ENCODE assay signal across 1 cellular context in the genomic region with DNA sequence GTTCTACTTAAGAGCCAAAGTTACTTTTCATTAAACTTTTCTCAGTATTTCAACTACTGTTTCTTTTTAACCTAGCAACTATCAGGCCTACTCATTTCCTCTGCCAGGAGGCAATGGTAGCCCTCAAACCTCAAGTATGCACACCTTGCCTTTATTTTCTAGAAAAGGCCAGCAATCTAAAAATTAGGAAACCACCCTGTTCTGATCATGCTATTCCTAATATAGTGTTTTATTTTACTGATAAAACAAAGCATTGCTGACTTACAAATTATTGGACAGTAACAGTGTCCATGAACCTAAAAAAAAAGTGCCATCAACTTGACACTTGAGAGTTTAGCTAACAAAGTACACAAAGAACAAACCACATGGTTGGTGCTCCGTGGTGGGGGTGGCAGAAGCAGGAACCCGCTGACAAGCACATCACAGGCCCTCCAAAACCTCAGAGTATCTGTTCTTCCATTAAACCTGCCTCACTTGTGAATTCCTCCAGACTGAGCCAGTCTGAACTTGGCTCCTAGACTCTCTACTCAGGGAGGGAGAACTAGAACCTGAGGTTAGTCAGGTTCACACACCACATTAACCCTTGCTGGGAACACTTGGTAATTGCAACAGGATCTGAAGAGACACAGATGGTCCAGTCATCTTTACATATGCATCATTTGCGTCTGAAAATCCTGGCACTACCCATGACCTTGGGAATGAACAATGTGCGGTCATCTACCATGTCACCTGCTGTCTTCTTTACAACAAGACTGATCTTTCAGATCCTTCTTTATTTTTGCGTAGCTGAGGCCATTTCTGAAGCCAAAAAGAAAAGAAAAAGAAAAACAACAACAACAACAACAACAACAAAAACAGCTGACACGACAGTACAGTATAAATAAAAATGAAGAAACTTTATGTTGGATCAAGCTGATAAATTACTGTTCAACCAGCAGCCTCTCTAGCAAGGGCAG.
TF ChIP-seq lines count a peak whose summit lies in the region.

No MANE protein-coding gene starts in this region.

TF ChIP-seq in GM12878, 131 proteins besides CTCF, POLR2A, EP300 and RAD21 (continued from another document and continues in another):
- TF ChIP-seq BCL11A (IDR thresholded peaks at IDR 0.05; ENCODE audit: low read depth, low read length) (no peak), NR2C1 (IDR thresholded peaks at IDR 0.05) (no peak), SRF (IDR thresholded peaks at IDR 0.05; ENCODE audit: low read depth in 2 of 2, low read length in 2 of 2) (no peak), SUZ12 (IDR thresholded peaks at IDR 0.05; ENCODE audit: unreplicated experiment) (no peak), TAF1 (IDR thresholded peaks at IDR 0.05; ENCODE audit: borderline replicate concordance, low read depth, low read length) (no peak), TCF3 (IDR thresholded peaks at IDR 0.05; ENCODE audit: borderline replicate concordance, insufficient read depth, low read depth, low read length) (no peak), SREBF1 (IDR thresholded peaks at IDR 0.05; ENCODE audit: low read length) (no peak), ATF7 (IDR thresholded peaks at IDR 0.05; ENCODE audit: low read depth) (0 out of 2 replicates have a peak, but pooled peaks have one; percentile 9), RAD51 (IDR thresholded peaks at IDR 0.05) (no peak), SMAD1 (IDR thresholded peaks at IDR 0.05; ENCODE audit: low read depth, partially characterized antibody) (no peak), PAX5 (IDR thresholded peaks at IDR 0.05; ENCODE audit: borderline replicate concordance, low read depth, low read length) (no peak), ZNF207 (IDR thresholded peaks at IDR 0.05; ENCODE audit: borderline replicate concordance) (no peak), BACH1 (IDR thresholded peaks at IDR 0.05; ENCODE audit: borderline replicate concordance) (0 out of 2 replicates have a peak, but pooled peaks have one; percentile 14), IKZF1 (conservative IDR thresholded peaks at IDR 0.05) (peak; percentile 6), PAX8 (IDR thresholded peaks at IDR 0.05) (0 out of 2 replicates have a peak, but pooled peaks have one; percentile 32), FOXM1 (IDR thresholded peaks at IDR 0.05; ENCODE audit: low read depth, low read length) (no peak), CBX3 (IDR thresholded peaks at IDR 0.05; ENCODE audit: borderline replicate concordance, low read depth) (no peak), KLF5 (IDR thresholded peaks at IDR 0.05; ENCODE audit: partially characterized antibody) (no peak), EZH2 (IDR thresholded peaks at IDR 0.05; ENCODE audit: borderline replicate concordance, control insufficient read depth, low read depth, low read length) (no peak), ETV6 (conservative IDR thresholded peaks at IDR 0.05 in 1 of 2, IDR thresholded peaks at IDR 0.05 in 1 of 2; ENCODE audit: borderline replicate concordance in 1 of 2, low read depth in 1 of 2) (0 out of 4 replicates have a peak, but pooled peaks of 1 of the 2 experiments have one; percentile 24), NRF1 (conservative IDR thresholded peaks at IDR 0.05; ENCODE audit: low read depth, low read length) (no peak), RB1 (IDR thresholded peaks at IDR 0.05; ENCODE audit: borderline replicate concordance) (no peak), CBX5 (IDR thresholded peaks at IDR 0.05; ENCODE audit: low read depth) (no peak; the same call in 1 of the 2 replicates), MEF2B (IDR thresholded peaks at IDR 0.05; ENCODE audit: partially characterized antibody, poor library complexity, severe bottlenecking) (no peak), CHD1 (IDR thresholded peaks at IDR 0.05; ENCODE audit: low read depth, low read length) (no peak), HCFC1 (IDR thresholded peaks at IDR 0.05; ENCODE audit: low read length) (no peak), BHLHE40 (IDR thresholded peaks at IDR 0.05; ENCODE audit: borderline replicate concordance in 1 of 2, low read depth in 2 of 2, low read length in 1 of 2) (peak in 1 of 2 experiments; percentile 21; a peak in 1 of 4 replicates)
- TF ChIP-seq, protein P1, sequence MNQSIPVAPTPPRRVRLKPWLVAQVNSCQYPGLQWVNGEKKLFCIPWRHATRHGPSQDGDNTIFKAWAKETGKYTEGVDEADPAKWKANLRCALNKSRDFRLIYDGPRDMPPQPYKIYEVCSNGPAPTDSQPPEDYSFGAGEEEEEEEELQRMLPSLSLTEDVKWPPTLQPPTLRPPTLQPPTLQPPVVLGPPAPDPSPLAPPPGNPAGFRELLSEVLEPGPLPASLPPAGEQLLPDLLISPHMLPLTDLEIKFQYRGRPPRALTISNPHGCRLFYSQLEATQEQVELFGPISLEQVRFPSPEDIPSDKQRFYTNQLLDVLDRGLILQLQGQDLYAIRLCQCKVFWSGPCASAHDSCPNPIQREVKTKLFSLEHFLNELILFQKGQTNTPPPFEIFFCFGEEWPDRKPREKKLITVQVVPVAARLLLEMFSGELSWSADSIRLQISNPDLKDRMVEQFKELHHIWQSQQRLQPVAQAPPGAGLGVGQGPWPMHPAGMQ (IDR thresholded peaks at IDR 0.05; ENCODE audit: borderline replicate concordance) = no peak
- TF ChIP-seq, protein P2, sequence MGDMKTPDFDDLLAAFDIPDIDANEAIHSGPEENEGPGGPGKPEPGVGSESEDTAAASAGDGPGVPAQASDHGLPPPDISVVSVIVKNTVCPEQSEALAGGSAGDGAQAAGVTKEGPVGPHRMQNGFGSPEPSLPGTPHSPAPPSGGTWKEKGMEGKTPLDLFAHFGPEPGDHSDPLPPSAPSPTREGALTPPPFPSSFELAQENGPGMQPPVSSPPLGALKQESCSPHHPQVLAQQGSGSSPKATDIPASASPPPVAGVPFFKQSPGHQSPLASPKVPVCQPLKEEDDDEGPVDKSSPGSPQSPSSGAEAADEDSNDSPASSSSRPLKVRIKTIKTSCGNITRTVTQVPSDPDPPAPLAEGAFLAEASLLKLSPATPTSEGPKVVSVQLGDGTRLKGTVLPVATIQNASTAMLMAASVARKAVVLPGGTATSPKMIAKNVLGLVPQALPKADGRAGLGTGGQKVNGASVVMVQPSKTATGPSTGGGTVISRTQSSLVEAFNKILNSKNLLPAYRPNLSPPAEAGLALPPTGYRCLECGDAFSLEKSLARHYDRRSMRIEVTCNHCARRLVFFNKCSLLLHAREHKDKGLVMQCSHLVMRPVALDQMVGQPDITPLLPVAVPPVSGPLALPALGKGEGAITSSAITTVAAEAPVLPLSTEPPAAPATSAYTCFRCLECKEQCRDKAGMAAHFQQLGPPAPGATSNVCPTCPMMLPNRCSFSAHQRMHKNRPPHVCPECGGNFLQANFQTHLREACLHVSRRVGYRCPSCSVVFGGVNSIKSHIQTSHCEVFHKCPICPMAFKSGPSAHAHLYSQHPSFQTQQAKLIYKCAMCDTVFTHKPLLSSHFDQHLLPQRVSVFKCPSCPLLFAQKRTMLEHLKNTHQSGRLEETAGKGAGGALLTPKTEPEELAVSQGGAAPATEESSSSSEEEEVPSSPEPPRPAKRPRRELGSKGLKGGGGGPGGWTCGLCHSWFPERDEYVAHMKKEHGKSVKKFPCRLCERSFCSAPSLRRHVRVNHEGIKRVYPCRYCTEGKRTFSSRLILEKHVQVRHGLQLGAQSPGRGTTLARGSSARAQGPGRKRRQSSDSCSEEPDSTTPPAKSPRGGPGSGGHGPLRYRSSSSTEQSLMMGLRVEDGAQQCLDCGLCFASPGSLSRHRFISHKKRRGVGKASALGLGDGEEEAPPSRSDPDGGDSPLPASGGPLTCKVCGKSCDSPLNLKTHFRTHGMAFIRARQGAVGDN (IDR thresholded peaks at IDR 0.05) = peak; percentile 57; the same call in 1 of the 2 replicates
- TF ChIP-seq, protein P3, sequence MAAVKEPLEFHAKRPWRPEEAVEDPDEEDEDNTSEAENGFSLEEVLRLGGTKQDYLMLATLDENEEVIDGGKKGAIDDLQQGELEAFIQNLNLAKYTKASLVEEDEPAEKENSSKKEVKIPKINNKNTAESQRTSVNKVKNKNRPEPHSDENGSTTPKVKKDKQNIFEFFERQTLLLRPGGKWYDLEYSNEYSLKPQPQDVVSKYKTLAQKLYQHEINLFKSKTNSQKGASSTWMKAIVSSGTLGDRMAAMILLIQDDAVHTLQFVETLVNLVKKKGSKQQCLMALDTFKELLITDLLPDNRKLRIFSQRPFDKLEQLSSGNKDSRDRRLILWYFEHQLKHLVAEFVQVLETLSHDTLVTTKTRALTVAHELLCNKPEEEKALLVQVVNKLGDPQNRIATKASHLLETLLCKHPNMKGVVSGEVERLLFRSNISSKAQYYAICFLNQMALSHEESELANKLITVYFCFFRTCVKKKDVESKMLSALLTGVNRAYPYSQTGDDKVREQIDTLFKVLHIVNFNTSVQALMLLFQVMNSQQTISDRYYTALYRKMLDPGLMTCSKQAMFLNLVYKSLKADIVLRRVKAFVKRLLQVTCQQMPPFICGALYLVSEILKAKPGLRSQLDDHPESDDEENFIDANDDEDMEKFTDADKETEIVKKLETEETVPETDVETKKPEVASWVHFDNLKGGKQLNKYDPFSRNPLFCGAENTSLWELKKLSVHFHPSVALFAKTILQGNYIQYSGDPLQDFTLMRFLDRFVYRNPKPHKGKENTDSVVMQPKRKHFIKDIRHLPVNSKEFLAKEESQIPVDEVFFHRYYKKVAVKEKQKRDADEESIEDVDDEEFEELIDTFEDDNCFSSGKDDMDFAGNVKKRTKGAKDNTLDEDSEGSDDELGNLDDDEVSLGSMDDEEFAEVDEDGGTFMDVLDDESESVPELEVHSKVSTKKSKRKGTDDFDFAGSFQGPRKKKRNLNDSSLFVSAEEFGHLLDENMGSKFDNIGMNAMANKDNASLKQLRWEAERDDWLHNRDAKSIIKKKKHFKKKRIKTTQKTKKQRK (IDR thresholded peaks at IDR 0.05; ENCODE audit: low read depth, low read length) = no peak
- TF ChIP-seq, protein P4, sequence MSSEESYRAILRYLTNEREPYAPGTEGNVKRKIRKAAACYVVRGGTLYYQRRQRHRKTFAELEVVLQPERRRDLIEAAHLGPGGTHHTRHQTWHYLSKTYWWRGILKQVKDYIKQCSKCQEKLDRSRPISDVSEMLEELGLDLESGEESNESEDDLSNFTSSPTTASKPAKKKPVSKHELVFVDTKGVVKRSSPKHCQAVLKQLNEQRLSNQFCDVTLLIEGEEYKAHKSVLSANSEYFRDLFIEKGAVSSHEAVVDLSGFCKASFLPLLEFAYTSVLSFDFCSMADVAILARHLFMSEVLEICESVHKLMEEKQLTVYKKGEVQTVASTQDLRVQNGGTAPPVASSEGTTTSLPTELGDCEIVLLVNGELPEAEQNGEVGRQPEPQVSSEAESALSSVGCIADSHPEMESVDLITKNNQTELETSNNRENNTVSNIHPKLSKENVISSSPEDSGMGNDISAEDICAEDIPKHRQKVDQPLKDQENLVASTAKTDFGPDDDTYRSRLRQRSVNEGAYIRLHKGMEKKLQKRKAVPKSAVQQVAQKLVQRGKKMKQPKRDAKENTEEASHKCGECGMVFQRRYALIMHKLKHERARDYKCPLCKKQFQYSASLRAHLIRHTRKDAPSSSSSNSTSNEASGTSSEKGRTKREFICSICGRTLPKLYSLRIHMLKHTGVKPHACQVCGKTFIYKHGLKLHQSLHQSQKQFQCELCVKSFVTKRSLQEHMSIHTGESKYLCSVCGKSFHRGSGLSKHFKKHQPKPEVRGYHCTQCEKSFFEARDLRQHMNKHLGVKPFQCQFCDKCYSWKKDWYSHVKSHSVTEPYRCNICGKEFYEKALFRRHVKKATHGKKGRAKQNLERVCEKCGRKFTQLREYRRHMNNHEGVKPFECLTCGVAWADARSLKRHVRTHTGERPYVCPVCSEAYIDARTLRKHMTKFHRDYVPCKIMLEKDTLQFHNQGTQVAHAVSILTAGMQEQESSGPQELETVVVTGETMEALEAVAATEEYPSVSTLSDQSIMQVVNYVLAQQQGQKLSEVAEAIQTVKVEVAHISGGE (CRISPR knock-in tag; IDR thresholded peaks at IDR 0.05) = no peak
- TF ChIP-seq, protein P5, sequence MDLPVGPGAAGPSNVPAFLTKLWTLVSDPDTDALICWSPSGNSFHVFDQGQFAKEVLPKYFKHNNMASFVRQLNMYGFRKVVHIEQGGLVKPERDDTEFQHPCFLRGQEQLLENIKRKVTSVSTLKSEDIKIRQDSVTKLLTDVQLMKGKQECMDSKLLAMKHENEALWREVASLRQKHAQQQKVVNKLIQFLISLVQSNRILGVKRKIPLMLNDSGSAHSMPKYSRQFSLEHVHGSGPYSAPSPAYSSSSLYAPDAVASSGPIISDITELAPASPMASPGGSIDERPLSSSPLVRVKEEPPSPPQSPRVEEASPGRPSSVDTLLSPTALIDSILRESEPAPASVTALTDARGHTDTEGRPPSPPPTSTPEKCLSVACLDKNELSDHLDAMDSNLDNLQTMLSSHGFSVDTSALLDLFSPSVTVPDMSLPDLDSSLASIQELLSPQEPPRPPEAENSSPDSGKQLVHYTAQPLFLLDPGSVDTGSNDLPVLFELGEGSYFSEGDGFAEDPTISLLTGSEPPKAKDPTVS (IDR thresholded peaks at IDR 0.05; ENCODE audit: low read depth, low read length) = no peak
- TF ChIP-seq, protein P6, sequence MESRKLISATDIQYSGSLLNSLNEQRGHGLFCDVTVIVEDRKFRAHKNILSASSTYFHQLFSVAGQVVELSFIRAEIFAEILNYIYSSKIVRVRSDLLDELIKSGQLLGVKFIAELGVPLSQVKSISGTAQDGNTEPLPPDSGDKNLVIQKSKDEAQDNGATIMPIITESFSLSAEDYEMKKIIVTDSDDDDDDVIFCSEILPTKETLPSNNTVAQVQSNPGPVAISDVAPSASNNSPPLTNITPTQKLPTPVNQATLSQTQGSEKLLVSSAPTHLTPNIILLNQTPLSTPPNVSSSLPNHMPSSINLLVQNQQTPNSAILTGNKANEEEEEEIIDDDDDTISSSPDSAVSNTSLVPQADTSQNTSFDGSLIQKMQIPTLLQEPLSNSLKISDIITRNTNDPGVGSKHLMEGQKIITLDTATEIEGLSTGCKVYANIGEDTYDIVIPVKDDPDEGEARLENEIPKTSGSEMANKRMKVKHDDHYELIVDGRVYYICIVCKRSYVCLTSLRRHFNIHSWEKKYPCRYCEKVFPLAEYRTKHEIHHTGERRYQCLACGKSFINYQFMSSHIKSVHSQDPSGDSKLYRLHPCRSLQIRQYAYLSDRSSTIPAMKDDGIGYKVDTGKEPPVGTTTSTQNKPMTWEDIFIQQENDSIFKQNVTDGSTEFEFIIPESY (IDR thresholded peaks at IDR 0.05) = no peak
- TF ChIP-seq, protein P7, sequence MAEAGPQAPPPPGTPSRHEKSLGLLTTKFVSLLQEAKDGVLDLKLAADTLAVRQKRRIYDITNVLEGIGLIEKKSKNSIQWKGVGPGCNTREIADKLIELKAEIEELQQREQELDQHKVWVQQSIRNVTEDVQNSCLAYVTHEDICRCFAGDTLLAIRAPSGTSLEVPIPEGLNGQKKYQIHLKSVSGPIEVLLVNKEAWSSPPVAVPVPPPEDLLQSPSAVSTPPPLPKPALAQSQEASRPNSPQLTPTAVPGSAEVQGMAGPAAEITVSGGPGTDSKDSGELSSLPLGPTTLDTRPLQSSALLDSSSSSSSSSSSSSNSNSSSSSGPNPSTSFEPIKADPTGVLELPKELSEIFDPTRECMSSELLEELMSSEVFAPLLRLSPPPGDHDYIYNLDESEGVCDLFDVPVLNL (IDR thresholded peaks at IDR 0.05; ENCODE audit: low read depth, low read length) = no peak
